ENCODE assay signal across 19 cellular contexts in genomic region chr15:31433101-31433500, GRCh38.
DNase-seq lines count a peak whose midpoint lies in the region; ATAC-seq lines count a peak whose summit lies in the region.
"Had no signal": no experiment of that assay in that cellular context is flagged by ENCODE, and none has a peak within 500 bp of the region (broad histone marks: within the 10 kb centered on the region; RNA-seq: fewer than 3 reads in every experiment).

No MANE protein-coding gene starts in this region.

- no peaks in the 10 kb centered on the region for H3K36me3 ChIP-seq in BLaER1
- H3K36me3 ChIP-seq in CD4-positive, alpha-beta memory T cell (ENCODE audit: insufficient read depth, low read length) = no peaks in the 10 kb centered on the region
- H3K36me3 ChIP-seq: heart right ventricle, neutrophil had no signal

- peak overlapping the region; percentile 93 for H3K27ac ChIP-seq in BLaER1
- peak overlapping the region; percentile 86 for H3K27ac ChIP-seq in CD4-positive, alpha-beta memory T cell (ENCODE audit: low read depth, low read length)
- H3K27ac ChIP-seq: neutrophil had no signal

- no peaks in the 10 kb centered on the region for H3K27me3 Mint-ChIP-seq in CD4-positive, alpha-beta memory T cell
- H3K27me3 Mint-ChIP-seq in activated CD8-positive, alpha-beta T cell treated with anti-CD3 and anti-CD28 coated beads, Interleukin-2, amount 10 ng/mL, durations not matched to agents 7 days and 5 days (ENCODE audit: low read depth) = no peaks in the 10 kb centered on the region
- no peaks in the 10 kb centered on the region for H3K27me3 Mint-ChIP-seq in naive thymus-derived CD8-positive, alpha-beta T cell

- POLR2A ChIA-PET in CD4-positive, alpha-beta memory T cell (lab: Charles Lee; ENCODE audit: partially characterized antibody) = interaction anchor here (0.7 to 10.9 kb wide), 8 partner anchors 40 to 218 kb away, joined by 3 to 316 read pairs (median 22); no protein-coding TSS in a partner anchor
- POLR2A ChIA-PET in activated CD8-positive, alpha-beta T cell treated with anti-CD3 and anti-CD28 coated beads, Interleukin-2, amount 10 ng/mL, durations not matched to agents 7 days and 5 days (lab: Charles Lee) = interaction anchor here (0.9 to 6.3 kb wide), 5 partner anchors 26 to 106 kb away, joined by 3 to 63 read pairs (median 6); partner anchors contain the start of gene KLF13
- POLR2A ChIA-PET in naive thymus-derived CD8-positive, alpha-beta T cell (lab: Charles Lee) = interaction anchor here (0.7 to 11.2 kb wide), 12 partner anchors 13 to 168 kb away, joined by 3 to 181 read pairs (median 21); no protein-coding TSS in a partner anchor

- peaks cover 42 to 70% (median 57%) of the 10 kb centered on the region in 4 donors for H3K4me1 Mint-ChIP-seq in CD4-positive, alpha-beta memory T cell
- peaks cover 75% of the 10 kb centered on the region for H3K4me1 Mint-ChIP-seq in activated CD8-positive, alpha-beta T cell treated with anti-CD3 and anti-CD28 coated beads, Interleukin-2, amount 10 ng/mL, durations not matched to agents 7 days and 5 days (ENCODE audit: low read depth)
- peaks cover 37 to 72% (median 63%) of the 10 kb centered on the region in 4 donors for H3K4me1 Mint-ChIP-seq in naive thymus-derived CD8-positive, alpha-beta T cell

- CTCF ChIA-PET in CD4-positive, alpha-beta memory T cell (lab: Charles Lee; ENCODE audit: partially characterized antibody) = interaction anchor here (0.9 to 11.9 kb wide), 12 partner anchors 9 to 233 kb away, joined by 3 to 174 read pairs (median 8); no protein-coding TSS in a partner anchor
- CTCF ChIA-PET in activated CD8-positive, alpha-beta T cell treated with anti-CD3 and anti-CD28 coated beads, Interleukin-2, amount 10 ng/mL, durations not matched to agents 7 days and 5 days (lab: Charles Lee) = interaction anchor here (0.6 to 13.1 kb wide), 11 partner anchors 9 to 218 kb away, joined by 3 to 271 read pairs (median 15); no protein-coding TSS in a partner anchor

- peak overlapping the region; percentile 90 for H3K4me2 ChIP-seq in BLaER1

- H3K36me3 Mint-ChIP-seq in CD4-positive, alpha-beta memory T cell = no peaks in the 10 kb centered on the region
- no peaks in the 10 kb centered on the region for H3K36me3 Mint-ChIP-seq in activated CD8-positive, alpha-beta T cell treated with anti-CD3 and anti-CD28 coated beads, Interleukin-2, amount 10 ng/mL, durations not matched to agents 7 days and 5 days (ENCODE audit: low read depth)
- no peaks in the 10 kb centered on the region for H3K36me3 Mint-ChIP-seq in naive thymus-derived CD8-positive, alpha-beta T cell

- H3K27ac Mint-ChIP-seq in CD4-positive, alpha-beta memory T cell = peak overlapping the region; percentile 93 to 99 (median 98)
- H3K27ac Mint-ChIP-seq in activated CD8-positive, alpha-beta T cell treated with anti-CD3 and anti-CD28 coated beads, Interleukin-2, amount 10 ng/mL, durations not matched to agents 7 days and 5 days = peak overlapping the region; percentile 99
- H3K27ac Mint-ChIP-seq in naive thymus-derived CD8-positive, alpha-beta T cell = peak overlapping the region; percentile 93 to 100 (median 100)

- no peak for ATAC-seq in activated CD8-positive, alpha-beta T cell treated with anti-CD3 and anti-CD28 coated beads, Interleukin-2, amount 10 ng/mL, durations not matched to agents 7 days and 5 days
- no peak for ATAC-seq in naive thymus-derived CD8-positive, alpha-beta T cell
- no peak for ATAC-seq in GM21737 (IDR thresholded peaks at IDR 0.05; ENCODE audit: unreplicated experiment)
- ATAC-seq: esophagus mucosa, heart right ventricle, right cardiac atrium, SK-N-SH treated with all-trans-retinoic acid at 6 μM for 48 hours had no signal

- peaks cover 66% of the 10 kb centered on the region for H3K4me1 ChIP-seq in BLaER1
- peaks cover 52% of the 10 kb centered on the region for H3K4me1 ChIP-seq in CD4-positive, alpha-beta memory T cell (ENCODE audit: insufficient read depth, low read length)

- H3K4me3 Mint-ChIP-seq in CD4-positive, alpha-beta memory T cell = no peak overlapping the region
- no peak overlapping the region for H3K4me3 Mint-ChIP-seq in activated CD8-positive, alpha-beta T cell treated with anti-CD3 and anti-CD28 coated beads, Interleukin-2, amount 10 ng/mL, durations not matched to agents 7 days and 5 days
- H3K4me3 Mint-ChIP-seq in naive thymus-derived CD8-positive, alpha-beta T cell = no peak overlapping the region

- no peaks in the 10 kb centered on the region for H3K9me3 ChIP-seq in BLaER1
- no peaks in the 10 kb centered on the region for H3K9me3 ChIP-seq in CD4-positive, alpha-beta memory T cell (ENCODE audit: control insufficient read depth in 1 of 2, low read length in 2 of 2)
- H3K9me3 ChIP-seq: heart right ventricle, neutrophil had no signal

- H3K4me3 ChIP-seq in BLaER1 = no peak overlapping the region
- H3K4me3 ChIP-seq in CD4-positive, alpha-beta memory T cell (ENCODE audit: low read length in 2 of 2) = no peak overlapping the region
- H3K4me3 ChIP-seq: heart right ventricle had no signal

- H3K9me3 Mint-ChIP-seq in CD4-positive, alpha-beta memory T cell = no peaks in the 10 kb centered on the region
- no peaks in the 10 kb centered on the region for H3K9me3 Mint-ChIP-seq in activated CD8-positive, alpha-beta T cell treated with anti-CD3 and anti-CD28 coated beads, Interleukin-2, amount 10 ng/mL, durations not matched to agents 7 days and 5 days (ENCODE audit: insufficient read depth)
- no peaks in the 10 kb centered on the region for H3K9me3 Mint-ChIP-seq in naive thymus-derived CD8-positive, alpha-beta T cell

- no peak overlapping the region for H3K9ac ChIP-seq in BLaER1

- no peaks in the 10 kb centered on the region for H3K27me3 ChIP-seq in BLaER1
- no peaks in the 10 kb centered on the region for H3K27me3 ChIP-seq in CD4-positive, alpha-beta memory T cell (ENCODE audit: insufficient read depth, low read length)
- H3K27me3 ChIP-seq: heart right ventricle, neutrophil had no signal

- no peaks in the 10 kb centered on the region for H4K20me1 ChIP-seq in BLaER1

- DNase-seq in CD4-positive, alpha-beta memory T cell = no peak
- no peak for DNase-seq in activated CD8-positive, alpha-beta T cell treated with anti-CD3 and anti-CD28 coated beads, Interleukin-2, amount 10 ng/mL, durations not matched to agents 7 days and 5 days
- DNase-seq in naive thymus-derived CD8-positive, alpha-beta T cell = no peak
- DNase-seq in DMS114 treated with DMSO at 0.1 percent for 48 hours (lab: John Stamatoyannopoulos, UW; ENCODE audit: unreplicated experiment) (no peak), ureter (ENCODE audit: low spot score) (no peak)
- DNase-seq: activated gamma-delta T cell treated with Interleukin-2 at 50 U/mL for 16 hours; DMS53; heart right ventricle; kidney; MM.1S; NCI-H2081 treated with DMSO at 0.1 percent for 48 hours; NCI-H510A treated with DMSO at 0.1 percent for 48 hours; right cardiac atrium; stimulated activated CD4-positive, alpha-beta T cell treated with anti-CD3 and anti-CD28 coated beads, Interleukin-1b, Interleukin-23, amount 100 ng/mL, for 48 hours had no signal

- intact Hi-C loops in CD4-positive, alpha-beta memory T cell (cut with micrococcal nuclease) = no loop called here
